ENCODE assay signal across 8 cellular contexts in genomic region chr9:16726718-16727451, GRCh38.
A peak's percentile ranks its signal among the peaks of the same experiment; 100 is the strongest.
DNase-seq lines count a peak whose midpoint lies in the region; ATAC-seq, FAIRE-seq and TF ChIP-seq lines count a peak whose summit lies in the region.

No MANE protein-coding gene starts in this region.

- H3K4me3 Mint-ChIP-seq in activated naive CD8-positive, alpha-beta T cell treated with anti-CD3 and anti-CD28 coated beads, Interleukin-2, amount 10 ng/mL, durations not matched to agents 7 days and 5 days, result peak overlapping the region; percentile 47

- H3K36me3 ChIP-seq in cardiac muscle cell (no peaks in the 10 kb centered on the region), osteoblast (ENCODE audit: insufficient read depth, low read length) (no peaks in the 10 kb centered on the region)

- H2AFZ ChIP-seq in osteoblast (ENCODE audit: low read length), result peak overlapping the region; percentile 76

- peak; percentile 22 for ATAC-seq in activated naive CD8-positive, alpha-beta T cell treated with anti-CD3 and anti-CD28 coated beads, Interleukin-2, amount 10 ng/mL, durations not matched to agents 7 days and 5 days (ENCODE audit: low read depth)
- ATAC-seq in HG03460 (IDR thresholded peaks at IDR 0.05; ENCODE audit: unreplicated experiment) (no peak), HG03439 (IDR thresholded peaks at IDR 0.05; ENCODE audit: unreplicated experiment) (no peak)

- H3K79me2 ChIP-seq in osteoblast (ENCODE audit: insufficient read depth, low read length), result peaks cover 65% of the 10 kb centered on the region

- peaks cover 46% of the 10 kb centered on the region for H3K27me3 Mint-ChIP-seq in activated naive CD8-positive, alpha-beta T cell treated with anti-CD3 and anti-CD28 coated beads, Interleukin-2, amount 10 ng/mL, durations not matched to agents 7 days and 5 days

- H3K9me3 Mint-ChIP-seq in activated naive CD8-positive, alpha-beta T cell treated with anti-CD3 and anti-CD28 coated beads, Interleukin-2, amount 10 ng/mL, durations not matched to agents 7 days and 5 days, result no peaks in the 10 kb centered on the region

- peaks cover 8% of the 10 kb centered on the region for H3K4me1 Mint-ChIP-seq in activated naive CD8-positive, alpha-beta T cell treated with anti-CD3 and anti-CD28 coated beads, Interleukin-2, amount 10 ng/mL, durations not matched to agents 7 days and 5 days

- peaks cover 4% of the 10 kb centered on the region for H3K4me1 ChIP-seq in cardiac muscle cell (ENCODE audit: low read depth)
- peaks cover 34% of the 10 kb centered on the region for H3K4me1 ChIP-seq in osteoblast (ENCODE audit: insufficient read depth, low read length)

- peak; percentile 57 for DNase-seq in DMS153 (lab: John Stamatoyannopoulos, UW)
- DNase-seq in M059J (ENCODE audit: low read depth), result peak; percentile 86
- DNase-seq in activated naive CD8-positive, alpha-beta T cell treated with anti-CD3 and anti-CD28 coated beads, Interleukin-2, amount 10 ng/mL, durations not matched to agents 7 days and 5 days, result peak; percentile 28
- peak; percentile 79 to 97 for DNase-seq in cardiac muscle cell (ENCODE audit: low read depth in 1 of 2, low spot score in 1 of 2)
- peak; percentile 92 for DNase-seq in osteoblast (ENCODE audit: insufficient read length, low spot score, missing footprints)
- DNase-seq in D721Med (ENCODE audit: insufficient read length, low spot score), result no peak

- peaks cover 100% of the 10 kb centered on the region for H3K27me3 ChIP-seq in cardiac muscle cell
- no peaks in the 10 kb centered on the region for H3K27me3 ChIP-seq in osteoblast (ENCODE audit: insufficient read depth, low read length)

- H3K27ac Mint-ChIP-seq in activated naive CD8-positive, alpha-beta T cell treated with anti-CD3 and anti-CD28 coated beads, Interleukin-2, amount 10 ng/mL, durations not matched to agents 7 days and 5 days, result no peak overlapping the region

- peak overlapping the region; percentile 96 for H3K4me2 ChIP-seq in osteoblast (ENCODE audit: insufficient read depth, low read length)

- no peak overlapping the region for H3K27ac ChIP-seq in cardiac muscle cell
- H3K27ac ChIP-seq in osteoblast (ENCODE audit: low read depth, low read length), result peak overlapping the region; percentile 96

- H3K9me3 ChIP-seq in cardiac muscle cell (ENCODE audit: low read depth) (no peaks in the 10 kb centered on the region), osteoblast (ENCODE audit: low read depth, low read length) (no peaks in the 10 kb centered on the region)

- TF ChIP-seq CTCF in cardiac muscle cell (IDR thresholded peaks at IDR 0.05; ENCODE audit: low read depth, low read length) (no peak), osteoblast (IDR thresholded peaks at IDR 0.05; ENCODE audit: extremely low read depth, low read depth, low read length) (no peak), D721Med (IDR thresholded peaks at IDR 0.05; ENCODE audit: insufficient read depth, missing control alignments) (no peak)

- no peaks in the 10 kb centered on the region for H4K20me1 ChIP-seq in osteoblast (ENCODE audit: insufficient read depth, low read length)

- no peaks in the 10 kb centered on the region for H3K36me3 Mint-ChIP-seq in activated naive CD8-positive, alpha-beta T cell treated with anti-CD3 and anti-CD28 coated beads, Interleukin-2, amount 10 ng/mL, durations not matched to agents 7 days and 5 days

- no peak for FAIRE-seq in D721Med (lab: Jason Lieb, UNC)

- POLR2A ChIA-PET in activated naive CD8-positive, alpha-beta T cell treated with anti-CD3 and anti-CD28 coated beads, Interleukin-2, amount 10 ng/mL, durations not matched to agents 7 days and 5 days (lab: Charles Lee), result no interaction called here

- H3K4me3 ChIP-seq in cardiac muscle cell (peak overlapping the region; percentile 30), osteoblast (ENCODE audit: insufficient read depth, low read length) (peak overlapping the region; percentile 82)
